ENCODE assay signal across 21 cellular contexts in the genomic region with DNA sequence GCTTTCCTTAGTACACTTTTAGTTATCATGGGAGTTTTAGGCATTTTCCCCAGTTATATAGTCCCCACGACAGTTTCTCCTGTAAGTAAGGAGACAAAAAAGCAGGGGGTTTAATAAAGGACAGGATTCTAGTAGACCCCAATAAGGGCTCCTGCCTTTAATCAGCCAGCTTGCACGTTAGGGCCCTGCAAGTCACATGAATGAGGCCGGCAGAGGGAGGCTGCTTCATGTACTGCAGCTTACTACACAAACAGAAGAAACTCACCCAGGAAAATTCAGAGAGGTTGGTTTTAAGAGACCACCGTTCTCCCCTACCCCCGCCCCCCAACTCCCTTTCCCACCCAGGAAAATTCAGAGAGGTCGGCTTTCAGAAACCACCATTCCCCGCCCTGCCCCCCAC.
DNase-seq lines count a peak whose midpoint lies in the region; ATAC-seq and TF ChIP-seq lines count a peak whose summit lies in the region.
"Had no signal": no experiment of that assay in that cellular context is flagged by ENCODE, and none has a peak within 500 bp of the region (broad histone marks: within the 10 kb centered on the region; RNA-seq: fewer than 3 reads in every experiment).

No MANE protein-coding gene starts in this region.

- intact Hi-C loops in naive thymus-derived CD4-positive, alpha-beta T cell (cut with micrococcal nuclease): no loop called here

- H3K4me1 ChIP-seq in suprapubic skin (peaks cover 20% of the 10 kb centered on the region), mesendoderm (ENCODE audit: control insufficient read depth, low read depth, low read length) (no peaks in the 10 kb centered on the region)
- H3K4me1 ChIP-seq in naive thymus-derived CD4-positive, alpha-beta T cell (ENCODE audit: control insufficient read depth in 2 of 2, insufficient read depth in 2 of 2, low read length in 2 of 2): no peaks in the 10 kb centered on the region
- H3K4me1 ChIP-seq: BLaER1 had no signal

- no peak overlapping the region for H2BK120ac ChIP-seq in mesendoderm (ENCODE audit: low read depth, low read length)

- H2BK5ac ChIP-seq in mesendoderm (ENCODE audit: low read length): no peak overlapping the region

- no peak for ATAC-seq in naive thymus-derived CD4-positive, alpha-beta T cell
- ATAC-seq in HG02981 (IDR thresholded peaks at IDR 0.05; ENCODE audit: unreplicated experiment): no peak
- ATAC-seq: GM12878 had no signal

- no peak overlapping the region for H3K4me3 Mint-ChIP-seq in naive thymus-derived CD4-positive, alpha-beta T cell
- H3K4me3 Mint-ChIP-seq: CD4-positive, alpha-beta T cell; IgD-negative memory B cell had no signal

- H3K27me3 ChIP-seq in suprapubic skin (no peaks in the 10 kb centered on the region), mesendoderm (ENCODE audit: insufficient read depth, low read length, poor library complexity) (no peaks in the 10 kb centered on the region)
- no peaks in the 10 kb centered on the region for H3K27me3 ChIP-seq in naive thymus-derived CD4-positive, alpha-beta T cell (ENCODE audit: control insufficient read depth in 2 of 2, insufficient read depth in 2 of 2, low read length in 2 of 2)
- H3K27me3 ChIP-seq: BLaER1 had no signal

- peak; percentile 2 for DNase-seq in RPMI7951 (ENCODE audit: low read depth)
- DNase-seq in medulla oblongata (ENCODE audit: extremely low spot score): peak; percentile 5
- no peak for DNase-seq in suprapubic skin (ENCODE audit: low spot score in 2 of 2)
- no peak for DNase-seq in LoVo (ENCODE audit: low spot score)
- no peak for DNase-seq in naive thymus-derived CD4-positive, alpha-beta T cell
- DNase-seq in mesendoderm: no peak
- DNase-seq: CD4-positive, alpha-beta T cell; DMS79; EL; GDM1; NCI-H1105 treated with DMSO at 0.1 percent for 48 hours; NCI-H2107; NCI-H524 treated with DMSO at 0.1 percent for 48 hours had no signal

- no peak overlapping the region for H4K5ac ChIP-seq in mesendoderm (ENCODE audit: low read length)

- no peak overlapping the region for H4K8ac ChIP-seq in mesendoderm (ENCODE audit: low read depth, low read length)

- H3K36me3 Mint-ChIP-seq in naive thymus-derived CD4-positive, alpha-beta T cell: no peaks in the 10 kb centered on the region
- H3K36me3 Mint-ChIP-seq: IgD-negative memory B cell had no signal

- no peak overlapping the region for H3K9ac ChIP-seq in mesendoderm (ENCODE audit: low read length)
- H3K9ac ChIP-seq: BLaER1 had no signal

- no peak overlapping the region for H3K27ac Mint-ChIP-seq in naive thymus-derived CD4-positive, alpha-beta T cell
- H3K27ac Mint-ChIP-seq: CD4-positive, alpha-beta T cell; IgD-negative memory B cell had no signal

- H3K36me3 ChIP-seq in suprapubic skin: no peaks in the 10 kb centered on the region
- no peaks in the 10 kb centered on the region for H3K36me3 ChIP-seq in naive thymus-derived CD4-positive, alpha-beta T cell (ENCODE audit: control insufficient read depth in 2 of 3, insufficient read depth in 3 of 3, low read length in 3 of 3)
- H3K36me3 ChIP-seq in mesendoderm (ENCODE audit: control insufficient read depth, insufficient read depth, low read length): no peaks in the 10 kb centered on the region
- H3K36me3 ChIP-seq: BLaER1 had no signal

- H3K56ac ChIP-seq in mesendoderm (ENCODE audit: low read length): no peak overlapping the region

- no peaks in the 10 kb centered on the region for H3K79me1 ChIP-seq in mesendoderm (ENCODE audit: low read length)

- no peak overlapping the region for H2AK5ac ChIP-seq in mesendoderm (ENCODE audit: low read length)

- no peaks in the 10 kb centered on the region for H3K9me3 ChIP-seq in suprapubic skin
- H3K9me3 ChIP-seq in naive thymus-derived CD4-positive, alpha-beta T cell (ENCODE audit: control insufficient read depth in 2 of 3, low read length in 3 of 3): no peaks in the 10 kb centered on the region
- H3K9me3 ChIP-seq: BLaER1 had no signal

- no peak for TF ChIP-seq EP300 in suprapubic skin (IDR thresholded peaks at IDR 0.05)

- no peak overlapping the region for H2BK15ac ChIP-seq in mesendoderm (replicated peaks; ENCODE audit: low read depth)

- H3K9me3 Mint-ChIP-seq in naive thymus-derived CD4-positive, alpha-beta T cell: no peaks in the 10 kb centered on the region
- H3K9me3 Mint-ChIP-seq: CD4-positive, alpha-beta T cell; IgD-negative memory B cell had no signal

- H3K4ac ChIP-seq in mesendoderm (ENCODE audit: low read depth, low read length): no peak overlapping the region

- POLR2A ChIA-PET in naive thymus-derived CD4-positive, alpha-beta T cell (lab: Charles Lee): no interaction called here

- H3K79me2 ChIP-seq in mesendoderm (ENCODE audit: control insufficient read depth, insufficient read depth, low read length): no peaks in the 10 kb centered on the region

- H3K27ac ChIP-seq in C4-2B (peak overlapping the region; percentile 20), suprapubic skin (no peak overlapping the region), mesendoderm (ENCODE audit: low read depth, low read length) (no peak overlapping the region)
- H3K27ac ChIP-seq in naive thymus-derived CD4-positive, alpha-beta T cell (ENCODE audit: low read depth, low read length): no peak overlapping the region
- H3K27ac ChIP-seq: BLaER1, HL-60, RWPE1, SK-N-MC had no signal

- H3K27me3 Mint-ChIP-seq in naive thymus-derived CD4-positive, alpha-beta T cell: peaks cover 0 to 20% (median 10%) of the 10 kb centered on the region in 5 donors

- no peaks in the 10 kb centered on the region for H3K4me1 Mint-ChIP-seq in naive thymus-derived CD4-positive, alpha-beta T cell
- H3K4me1 Mint-ChIP-seq: IgD-negative memory B cell had no signal

- TF ChIP-seq CTCF in C4-2B (conservative IDR thresholded peaks at IDR 0.05) (no peak), suprapubic skin (IDR thresholded peaks at IDR 0.05) (no peak)

- H3K4me3 ChIP-seq in suprapubic skin (peak overlapping the region; percentile 21), mesendoderm (ENCODE audit: low read length) (no peak overlapping the region)
- H3K4me3 ChIP-seq in naive thymus-derived CD4-positive, alpha-beta T cell (ENCODE audit: low read length): no peak overlapping the region
- H3K4me3 ChIP-seq: BLaER1, GM12878, SK-N-MC had no signal

- H3K23ac ChIP-seq in mesendoderm (ENCODE audit: low read length): no peak overlapping the region

- no peak overlapping the region for H3K18ac ChIP-seq in mesendoderm (ENCODE audit: low read length)

- no peak for TF ChIP-seq POLR2A in suprapubic skin (IDR thresholded peaks at IDR 0.05)

- WGBS in suprapubic skin: 67% methylated on average over 7 of the region's 7 CpGs
- WGBS in mesendoderm (ENCODE audit: extremely low coverage, insufficient coverage, low lambda C conversion rate): no CpG with 5 or more reads among the region's 7 CpGs

- H3K4me2 ChIP-seq in mesendoderm (ENCODE audit: low read length): no peak overlapping the region
- H3K4me2 ChIP-seq: BLaER1 had no signal

- CTCF ChIA-PET in naive thymus-derived CD4-positive, alpha-beta T cell (lab: Charles Lee): no interaction called here

Comparison
In these comparisons a context has a peak if more than half of its experiments do, and no peak if none do; other contexts are left out.
1. DNase-seq: peak in RPMI7951 (single experiment) and medulla oblongata (single experiment); none in suprapubic skin (0 of 2), LoVo (single experiment), naive thymus-derived CD4-positive, alpha-beta T cell (0 of 9) and mesendoderm (single experiment).